12 cellular contexts compared by ENCODE assay signal in the genomic region with DNA sequence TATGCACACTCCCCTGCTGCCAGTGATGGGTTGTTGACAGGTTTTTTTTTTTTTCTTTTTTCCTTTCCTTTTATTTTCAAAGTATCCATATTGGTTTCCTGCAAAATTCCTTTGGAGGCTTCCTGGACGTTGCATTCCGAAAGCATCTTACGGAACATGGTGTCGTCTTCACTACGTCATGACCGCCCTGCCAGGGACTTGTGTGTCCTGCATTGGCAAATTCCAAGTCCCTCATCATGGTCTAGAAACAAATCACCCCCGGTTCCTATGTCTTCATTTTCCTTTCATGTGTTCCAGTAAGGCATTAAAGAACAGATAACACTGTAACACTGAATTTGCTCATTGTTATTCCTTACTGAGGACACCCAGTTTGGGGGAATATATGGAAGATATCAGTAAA. TPM values are rescaled to one million over a fixed set of nuclear protein-coding genes. Genes with fewer than 3 reads are reported as not detected.
DNase-seq lines count a peak whose midpoint lies in the region; ATAC-seq and TF ChIP-seq lines count a peak whose summit lies in the region.
"Had no signal": no experiment of that assay in that cellular context is flagged by ENCODE, and none has a peak within 500 bp of the region (broad histone marks: within the 10 kb centered on the region; RNA-seq: fewer than 3 reads in every experiment).

No MANE protein-coding gene starts in this region.

- POLR2A ChIA-PET in activated CD8-positive, alpha-beta T cell treated with anti-CD3 and anti-CD28 coated beads, Interleukin-2, amount 10 ng/mL, durations not matched to agents 7 days and 5 days (lab: Charles Lee) = no interaction called here

- no peaks in the 10 kb centered on the region for H3K36me3 Mint-ChIP-seq in activated CD8-positive, alpha-beta T cell treated with anti-CD3 and anti-CD28 coated beads, Interleukin-2, amount 10 ng/mL, durations not matched to agents 7 days and 5 days (ENCODE audit: low read depth)

- peak overlapping the region; percentile 86 for H3K4me2 ChIP-seq in parathyroid adenoma (ENCODE audit: low read length)

- no peak for ATAC-seq in gastroesophageal sphincter
- ATAC-seq in activated CD8-positive, alpha-beta T cell treated with anti-CD3 and anti-CD28 coated beads, Interleukin-2, amount 10 ng/mL, durations not matched to agents 7 days and 5 days = no peak
- ATAC-seq in HG03460 (IDR thresholded peaks at IDR 0.05; ENCODE audit: unreplicated experiment) = no peak
- ATAC-seq in GM18520 (IDR thresholded peaks at IDR 0.05; ENCODE audit: unreplicated experiment) = no peak
- no peak for ATAC-seq in GM19328 (IDR thresholded peaks at IDR 0.05; ENCODE audit: unreplicated experiment)
- ATAC-seq: activated T-helper 17 cell treated with anti-CD3 and anti-CD28 coated beads, Interleukin-2, amount 50 U/mL, for 72 hours had no signal

- no peak for TF ChIP-seq EP300 in gastroesophageal sphincter (IDR thresholded peaks at IDR 0.05)

- H3K9me3 ChIP-seq in adipocyte (ENCODE audit: control insufficient read depth, low read length) = no peaks in the 10 kb centered on the region
- H3K9me3 ChIP-seq in gastroesophageal sphincter = no peaks in the 10 kb centered on the region
- no peaks in the 10 kb centered on the region for H3K9me3 ChIP-seq in parathyroid adenoma (ENCODE audit: control insufficient read depth, low read length)

- WGBS in gastroesophageal sphincter (ENCODE audit: low coverage in 1 of 2), 2 donors = 20 to 66% methylated on average over 1 to 7 of the region's 7 CpGs

- H3K27me3 Mint-ChIP-seq in activated CD8-positive, alpha-beta T cell treated with anti-CD3 and anti-CD28 coated beads, Interleukin-2, amount 10 ng/mL, durations not matched to agents 7 days and 5 days (ENCODE audit: low read depth) = peaks cover 20% of the 10 kb centered on the region

- no peaks in the 10 kb centered on the region for H3K36me3 ChIP-seq in ACC112 (ENCODE audit: insufficient read depth, low read length)
- no peaks in the 10 kb centered on the region for H3K36me3 ChIP-seq in adipocyte (ENCODE audit: control insufficient read depth, insufficient read depth, low read length, severe bottlenecking)
- H3K36me3 ChIP-seq in gastroesophageal sphincter = no peaks in the 10 kb centered on the region
- H3K36me3 ChIP-seq in parathyroid adenoma (ENCODE audit: control insufficient read depth, insufficient read depth, low read length) = no peaks in the 10 kb centered on the region

- H2AFZ ChIP-seq in ACC112 (ENCODE audit: low read length, unreplicated experiment) (peak overlapping the region; percentile 96), parathyroid adenoma (peak overlapping the region; percentile 83)

- CTCF ChIA-PET in activated CD8-positive, alpha-beta T cell treated with anti-CD3 and anti-CD28 coated beads, Interleukin-2, amount 10 ng/mL, durations not matched to agents 7 days and 5 days (lab: Charles Lee) = no interaction called here

- no peaks in the 10 kb centered on the region for H3K4me1 Mint-ChIP-seq in activated CD8-positive, alpha-beta T cell treated with anti-CD3 and anti-CD28 coated beads, Interleukin-2, amount 10 ng/mL, durations not matched to agents 7 days and 5 days (ENCODE audit: low read depth)
- H3K4me1 Mint-ChIP-seq: B cell had no signal

- no peak for TF ChIP-seq CTCF in gastroesophageal sphincter (IDR thresholded peaks at IDR 0.05)
- TF ChIP-seq CTCF in parathyroid adenoma (IDR thresholded peaks at IDR 0.05) = no peak

- peak overlapping the region; percentile 85 for H3K9ac ChIP-seq in adipocyte (ENCODE audit: low read length)
- no peak overlapping the region for H3K9ac ChIP-seq in parathyroid adenoma

- no peak for DNase-seq in adipocyte (ENCODE audit: low read depth)
- DNase-seq in activated CD8-positive, alpha-beta T cell treated with anti-CD3 and anti-CD28 coated beads, Interleukin-2, amount 10 ng/mL, durations not matched to agents 7 days and 5 days = no peak
- DNase-seq: activated CD4-positive, CD25-positive, alpha-beta regulatory T cell; NCI-H2171 treated with DMSO at 0.1 percent for 48 hours had no signal

- no peak overlapping the region for H3K27ac ChIP-seq in ACC112 (ENCODE audit: low read depth, low read length)
- peak overlapping the region in 2 of 4 donors; percentile 80 to 86 for H3K27ac ChIP-seq in gastroesophageal sphincter
- peak overlapping the region; percentile 90 for H3K27ac ChIP-seq in parathyroid adenoma

- H3K4me3 ChIP-seq in ACC112 (ENCODE audit: low read depth, low read length) (peak overlapping the region; percentile 77), adipocyte (ENCODE audit: low read length) (peak overlapping the region; percentile 80), gastroesophageal sphincter (peak overlapping the region; percentile 35 to 52), parathyroid adenoma (ENCODE audit: low read depth, low read length) (peak overlapping the region; percentile 58)

- H3K9me3 Mint-ChIP-seq in activated CD8-positive, alpha-beta T cell treated with anti-CD3 and anti-CD28 coated beads, Interleukin-2, amount 10 ng/mL, durations not matched to agents 7 days and 5 days (ENCODE audit: insufficient read depth) = no peaks in the 10 kb centered on the region
- H3K9me3 Mint-ChIP-seq: activated T-helper 17 cell treated with anti-CD3 and anti-CD28 coated beads, Interleukin-2, amount 50 U/mL, for 72 hours had no signal

- no peaks in the 10 kb centered on the region for H3K79me2 ChIP-seq in ACC112 (ENCODE audit: control insufficient read depth, insufficient read depth, low read length, unreplicated experiment)
- no peaks in the 10 kb centered on the region for H3K79me2 ChIP-seq in parathyroid adenoma

- H3K27me3 ChIP-seq in ACC112 (ENCODE audit: insufficient read depth, low read length) (no peaks in the 10 kb centered on the region), adipocyte (replicated peaks; ENCODE audit: control insufficient read depth, insufficient read depth, low read length) (no peaks in the 10 kb centered on the region), gastroesophageal sphincter (no peaks in the 10 kb centered on the region), parathyroid adenoma (ENCODE audit: control insufficient read depth, insufficient read depth, low read length) (no peaks in the 10 kb centered on the region)

- no peak overlapping the region for H3K27ac Mint-ChIP-seq in activated CD8-positive, alpha-beta T cell treated with anti-CD3 and anti-CD28 coated beads, Interleukin-2, amount 10 ng/mL, durations not matched to agents 7 days and 5 days
- H3K27ac Mint-ChIP-seq: activated T-helper 17 cell treated with anti-CD3 and anti-CD28 coated beads, Interleukin-2, amount 50 U/mL, for 72 hours; B cell had no signal

- no peak overlapping the region for H3K4me3 Mint-ChIP-seq in activated CD8-positive, alpha-beta T cell treated with anti-CD3 and anti-CD28 coated beads, Interleukin-2, amount 10 ng/mL, durations not matched to agents 7 days and 5 days
- H3K4me3 Mint-ChIP-seq: activated T-helper 17 cell treated with anti-CD3 and anti-CD28 coated beads, Interleukin-2, amount 50 U/mL, for 72 hours; B cell had no signal

- peaks cover 38% of the 10 kb centered on the region for H3K4me1 ChIP-seq in ACC112 (ENCODE audit: control insufficient read depth, insufficient read depth, low read length, unreplicated experiment)
- H3K4me1 ChIP-seq in adipocyte (ENCODE audit: control insufficient read depth, insufficient read depth, low read length) = peaks cover 41% of the 10 kb centered on the region
- H3K4me1 ChIP-seq in gastroesophageal sphincter = peaks cover 4 to 49% (median 5%) of the 10 kb centered on the region in 3 donors
- peaks cover 13% of the 10 kb centered on the region for H3K4me1 ChIP-seq in parathyroid adenoma

- no peak for TF ChIP-seq POLR2A in gastroesophageal sphincter (IDR thresholded peaks at IDR 0.05)

RNA-seq across cellular contexts. Expression of a gene that starts 35.0 kb away (rescaled TPM):
- 100 to 1,000 TPM in 3 of 4 donors, 10 to 100 TPM in 1; 21.3 to 138 (median 125) TPM for total RNA-seq in gastroesophageal sphincter
- total RNA-seq in activated CD8-positive, alpha-beta T cell treated with anti-CD3 and anti-CD28 coated beads, Interleukin-2, amount 10 ng/mL, durations not matched to agents 7 days and 5 days = not detected
- total RNA-seq: activated T-helper 17 cell treated with anti-CD3 and anti-CD28 coated beads, Interleukin-2, amount 50 U/mL, for 72 hours; B cell had no signal

Comparison
In these comparisons a context has a peak if more than half of its experiments do, and no peak if none do; other contexts are left out.
1. RNA of a gene that starts 35.0 kb away (total RNA-seq): 21.3 to 138 TPM in gastroesophageal sphincter; not detected in activated CD8-positive, alpha-beta T cell treated with anti-CD3 and anti-CD28 coated beads, Interleukin-2, amount 10 ng/mL, durations not matched to agents 7 days and 5 days; every median in the first group is over 10 times any median in the second.
2. Peak in every context shown above with its lines, with median percentiles within 50 percentile points of each other: H3K4me3 ChIP-seq.